In genomic region chr13:54958781-54959180, GRCh38 we compare ENCODE assay signal across 31 cellular contexts.
"Had no signal": no experiment of that assay in that cellular context is flagged by ENCODE, and none has a peak within 500 bp of the region (broad histone marks: within the 10 kb centered on the region; RNA-seq: fewer than 3 reads in every experiment).

No MANE protein-coding gene starts in this region.

- ATAC-seq: activated CD8-positive, alpha-beta memory T cell treated with anti-CD3 and anti-CD28 coated beads, Interleukin-2, amount 10 ng/mL, durations not matched to agents 7 days and 5 days; activated CD8-positive, alpha-beta T cell treated with anti-CD3 and anti-CD28 coated beads, Interleukin-2, amount 10 ng/mL, durations not matched to agents 7 days and 5 days; activated naive CD8-positive, alpha-beta T cell treated with anti-CD3 and anti-CD28 coated beads, Interleukin-2, amount 50 U/mL, for 24 hours; body of pancreas; effector memory CD8-positive, alpha-beta T cell; foreskin keratinocyte; gastrocnemius medialis had no signal

- H3K4me3 ChIP-seq: adrenal gland, body of pancreas, esophagus muscularis mucosa, gastrocnemius medialis, heart left ventricle had no signal

- H3K27me3 ChIP-seq: adrenal gland, body of pancreas, esophagus muscularis mucosa, foreskin keratinocyte, gastrocnemius medialis, heart left ventricle had no signal

- H3K9me3 ChIP-seq: body of pancreas, gastrocnemius medialis had no signal

- H3K27ac Mint-ChIP-seq: activated CD4-positive, alpha-beta memory T cell treated with anti-CD3 and anti-CD28 coated beads for 36 hours; activated CD8-positive, alpha-beta memory T cell treated with anti-CD3 and anti-CD28 coated beads, Interleukin-2, amount 10 ng/mL, durations not matched to agents 7 days and 5 days; activated CD8-positive, alpha-beta T cell treated with anti-CD3 and anti-CD28 coated beads, Interleukin-2, amount 10 ng/mL, durations not matched to agents 7 days and 5 days; activated naive CD4-positive, alpha-beta T cell treated with anti-CD3 and anti-CD28 coated beads for 36 hours; activated naive CD4-positive, alpha-beta T cell treated with anti-CD3 and anti-CD28 coated beads, Interleukin-2, amount 50 U/mL, for 24 hours; activated naive CD8-positive, alpha-beta T cell treated with anti-CD3 and anti-CD28 coated beads for 36 hours; activated naive CD8-positive, alpha-beta T cell treated with anti-CD3 and anti-CD28 coated beads, Interleukin-2, amount 50 U/mL, for 24 hours; activated T-helper 1 cell treated with anti-CD3 and anti-CD28 coated beads, Interleukin-12 subunit alpha, Interleukin-12 subunit beta, Interleukin-2, Interleukin-4 antibody, amounts not matched to agents 30 ng/mL and 10 ng/mL and 1 ng/mL, durations not matched to agents 14 hours and 24 hours and 36 hours; activated T-helper 2 cell treated with anti-CD3 and anti-CD28 coated beads, Interferon-gamma antibody, Interleukin-2, Interleukin-4, amounts not matched to agents 10 μg/mL and 5 μg/mL and 100 μg/mL, durations not matched to agents 14 hours and 24 hours and 36 hours; effector memory CD8-positive, alpha-beta T cell had no signal

- H3K27me3 Mint-ChIP-seq: activated CD4-positive, alpha-beta memory T cell treated with anti-CD3 and anti-CD28 coated beads for 36 hours; activated CD8-positive, alpha-beta memory T cell treated with anti-CD3 and anti-CD28 coated beads, Interleukin-2, amount 10 ng/mL, durations not matched to agents 7 days and 5 days; activated naive CD4-positive, alpha-beta T cell treated with anti-CD3 and anti-CD28 coated beads, Interleukin-2, amount 50 U/mL, for 24 hours; activated naive CD8-positive, alpha-beta T cell treated with anti-CD3 and anti-CD28 coated beads for 36 hours; activated naive CD8-positive, alpha-beta T cell treated with anti-CD3 and anti-CD28 coated beads, Interleukin-2, amount 50 U/mL, for 24 hours; effector memory CD8-positive, alpha-beta T cell had no signal

- H3K36me3 Mint-ChIP-seq: activated CD4-positive, alpha-beta memory T cell treated with anti-CD3 and anti-CD28 coated beads for 36 hours; activated CD8-positive, alpha-beta memory T cell treated with anti-CD3 and anti-CD28 coated beads, Interleukin-2, amount 10 ng/mL, durations not matched to agents 7 days and 5 days; activated naive CD4-positive, alpha-beta T cell treated with anti-CD3 and anti-CD28 coated beads, Interleukin-2, amount 50 U/mL, for 24 hours; activated naive CD8-positive, alpha-beta T cell treated with anti-CD3 and anti-CD28 coated beads for 36 hours had no signal

- H3K36me3 ChIP-seq: adrenal gland, esophagus muscularis mucosa, gastrocnemius medialis, heart left ventricle had no signal

- H3K27ac ChIP-seq: adrenal gland, body of pancreas, esophagus muscularis mucosa, foreskin keratinocyte, gastrocnemius medialis, heart left ventricle had no signal

- H3K4me1 ChIP-seq: adrenal gland, body of pancreas, esophagus muscularis mucosa, foreskin keratinocyte, gastrocnemius medialis, heart left ventricle had no signal

- H3K4me1 Mint-ChIP-seq: activated CD8-positive, alpha-beta memory T cell treated with anti-CD3 and anti-CD28 coated beads, Interleukin-2, amount 10 ng/mL, durations not matched to agents 7 days and 5 days; activated naive CD4-positive, alpha-beta T cell treated with anti-CD3 and anti-CD28 coated beads, Interleukin-2, amount 50 U/mL, for 24 hours; activated naive CD8-positive, alpha-beta T cell treated with anti-CD3 and anti-CD28 coated beads for 36 hours; activated naive CD8-positive, alpha-beta T cell treated with anti-CD3 and anti-CD28 coated beads, Interleukin-2, amount 50 U/mL, for 24 hours had no signal

- DNase-seq: activated CD4-positive, alpha-beta memory T cell treated with anti-CD3 and anti-CD28 coated beads for 36 hours; activated CD4-positive, alpha-beta T cell treated with anti-CD3 and anti-CD28 coated beads for 1 hour; activated CD4-positive, alpha-beta T cell treated with anti-CD3 and anti-CD28 coated beads for 4 hours; activated CD8-positive, alpha-beta memory T cell treated with anti-CD3 and anti-CD28 coated beads, Interleukin-2, amount 10 ng/mL, durations not matched to agents 7 days and 5 days; activated CD8-positive, alpha-beta memory T cell treated with anti-CD3 and anti-CD28 coated beads, Interleukin-2, amount 50 U/mL, for 4 hours; activated CD8-positive, alpha-beta T cell treated with anti-CD3 and anti-CD28 coated beads, Interleukin-2, amount 10 ng/mL, durations not matched to agents 7 days and 5 days; activated effector memory CD4-positive, alpha-beta T cell treated with anti-CD3 and anti-CD28 coated beads, Interleukin-2, amount 50 U/mL, for 16 hours; activated naive CD4-positive, alpha-beta T cell treated with anti-CD3 and anti-CD28 coated beads for 36 hours; activated naive CD8-positive, alpha-beta T cell treated with anti-CD3 and anti-CD28 coated beads for 36 hours; activated naive CD8-positive, alpha-beta T cell treated with anti-CD3 and anti-CD28 coated beads, Interleukin-2, amount 50 U/mL, for 24 hours; activated T-cell treated with anti-CD3 and anti-CD28 coated beads, Interleukin-2, amount 50 U/mL, for 1 hour; activated T-cell treated with anti-CD3 and anti-CD28 coated beads, Interleukin-2, amount 50 U/mL, for 48 hours; adrenal gland; amygdala; aorta; body of pancreas; caudate nucleus; cortex of kidney; dermis blood vessel endothelial cell; effector CD4-positive, alpha-beta T cell; effector memory CD8-positive, alpha-beta T cell; erythroblast; foreskin keratinocyte; gastrocnemius medialis; glutamatergic neuron; heart left ventricle; T-helper 2 cell had no signal

- H3K4me3 Mint-ChIP-seq: activated CD4-positive, alpha-beta memory T cell treated with anti-CD3 and anti-CD28 coated beads for 36 hours; activated CD8-positive, alpha-beta memory T cell treated with anti-CD3 and anti-CD28 coated beads, Interleukin-2, amount 10 ng/mL, durations not matched to agents 7 days and 5 days; activated CD8-positive, alpha-beta T cell treated with anti-CD3 and anti-CD28 coated beads, Interleukin-2, amount 10 ng/mL, durations not matched to agents 7 days and 5 days; activated naive CD4-positive, alpha-beta T cell treated with anti-CD3 and anti-CD28 coated beads for 36 hours; activated naive CD4-positive, alpha-beta T cell treated with anti-CD3 and anti-CD28 coated beads, Interleukin-2, amount 50 U/mL, for 24 hours; activated naive CD8-positive, alpha-beta T cell treated with anti-CD3 and anti-CD28 coated beads for 36 hours; activated naive CD8-positive, alpha-beta T cell treated with anti-CD3 and anti-CD28 coated beads, Interleukin-2, amount 50 U/mL, for 24 hours; activated T-helper 1 cell treated with anti-CD3 and anti-CD28 coated beads, Interleukin-12 subunit alpha, Interleukin-12 subunit beta, Interleukin-2, Interleukin-4 antibody, amounts not matched to agents 30 ng/mL and 10 ng/mL and 1 ng/mL, durations not matched to agents 14 hours and 24 hours and 36 hours; effector memory CD8-positive, alpha-beta T cell had no signal
